Comparison of ENCODE assay signal across 11 cellular contexts in genomic region chr7:98398567-98399372, GRCh38. TPM values are rescaled to one million over a fixed set of nuclear protein-coding genes. Genes with fewer than 3 reads are reported as not detected.
DNase-seq lines count a peak whose midpoint lies in the region; ATAC-seq, FAIRE-seq and TF ChIP-seq lines count a peak whose summit lies in the region.
"Had no signal": no experiment of that assay in that cellular context is flagged by ENCODE, and none has a peak within 500 bp of the region (broad histone marks: within the 10 kb centered on the region; RNA-seq: fewer than 3 reads in every experiment).

No MANE protein-coding gene starts in this region.

- peaks cover 12% of the 10 kb centered on the region for H3K4me1 Mint-ChIP-seq in activated naive CD4-positive, alpha-beta T cell treated with anti-CD3 and anti-CD28 coated beads, Interleukin-2, amount 50 U/mL, for 24 hours
- peaks cover 18% of the 10 kb centered on the region for H3K4me1 Mint-ChIP-seq in activated B cell treated with CpG ODN at 0.5 μM for 24 hours

- intact Hi-C loops in activated B cell treated with CpG ODN at 0.5 μM for 24 hours (cut with micrococcal nuclease): no loop called here

- H3K27me3 Mint-ChIP-seq in activated naive CD4-positive, alpha-beta T cell treated with anti-CD3 and anti-CD28 coated beads, Interleukin-2, amount 50 U/mL, for 24 hours: peaks cover 3% of the 10 kb centered on the region
- peaks cover 16% of the 10 kb centered on the region for H3K27me3 Mint-ChIP-seq in activated B cell treated with CpG ODN at 0.5 μM for 24 hours

- H3K9me3 Mint-ChIP-seq in activated naive CD4-positive, alpha-beta T cell treated with anti-CD3 and anti-CD28 coated beads, Interleukin-2, amount 50 U/mL, for 24 hours: no peaks in the 10 kb centered on the region
- no peaks in the 10 kb centered on the region for H3K9me3 Mint-ChIP-seq in activated B cell treated with CpG ODN at 0.5 μM for 24 hours

- no peak overlapping the region for H3K27ac Mint-ChIP-seq in activated naive CD4-positive, alpha-beta T cell treated with anti-CD3 and anti-CD28 coated beads, Interleukin-2, amount 50 U/mL, for 24 hours
- no peak overlapping the region for H3K27ac Mint-ChIP-seq in activated B cell treated with CpG ODN at 0.5 μM for 24 hours

- ATAC-seq in activated B cell treated with CpG ODN at 0.5 μM for 24 hours (ENCODE audit: low read depth): no peak
- ATAC-seq in HG02870 (IDR thresholded peaks at IDR 0.05; ENCODE audit: unreplicated experiment): no peak

- FAIRE-seq in urothelium cell line (lab: Jason Lieb, UNC): peak; percentile 46

- peak overlapping the region; percentile 39 for H3K4me3 Mint-ChIP-seq in activated naive CD4-positive, alpha-beta T cell treated with anti-CD3 and anti-CD28 coated beads, Interleukin-2, amount 50 U/mL, for 24 hours
- peak overlapping the region; percentile 76 for H3K4me3 Mint-ChIP-seq in activated B cell treated with CpG ODN at 0.5 μM for 24 hours

- H3K36me3 Mint-ChIP-seq in activated naive CD4-positive, alpha-beta T cell treated with anti-CD3 and anti-CD28 coated beads, Interleukin-2, amount 50 U/mL, for 24 hours: no peaks in the 10 kb centered on the region
- no peaks in the 10 kb centered on the region for H3K36me3 Mint-ChIP-seq in activated B cell treated with CpG ODN at 0.5 μM for 24 hours (ENCODE audit: low read depth)

- no peak for DNase-seq in activated naive CD4-positive, alpha-beta T cell (lab: John Stamatoyannopoulos, UW)
- DNase-seq in activated B cell treated with CpG ODN at 0.5 μM for 24 hours: no peak
- peak; percentile 22 for DNase-seq in kidney glomerular epithelial cell (lab: John Stamatoyannopoulos, UW)
- DNase-seq in urothelium cell line (ENCODE audit: low spot score): no peak
- DNase-seq in pons (ENCODE audit: low spot score): no peak
- DNase-seq in D341Med (ENCODE audit: low spot score): no peak
- DNase-seq: central memory CD4-positive, alpha-beta T cell; H7; hypothalamus had no signal

- CTCF ChIA-PET in activated B cell treated with CpG ODN at 0.5 μM for 24 hours (lab: Charles Lee): no interaction called here

- POLR2A ChIA-PET in activated B cell treated with CpG ODN at 0.5 μM for 24 hours (lab: Charles Lee): interaction anchor here (0.6 kb wide), 1 partner anchor 14 kb away, joined by 3 read pairs; no protein-coding TSS in a partner anchor

- no peak for TF ChIP-seq CTCF in activated B cell treated with CpG ODN at 0.5 μM for 24 hours (IDR thresholded peaks at IDR 0.05)

RNA-seq across cellular contexts. Expression of gene BAIAP2L1, which starts 2.1 kb away (rescaled TPM):
- 8.1 and 10.4 TPM in 2 replicates for total RNA-seq in activated B cell treated with CpG ODN at 0.5 μM for 24 hours
